Comparison of ENCODE assay signal across 14 cellular contexts in the genomic region with DNA sequence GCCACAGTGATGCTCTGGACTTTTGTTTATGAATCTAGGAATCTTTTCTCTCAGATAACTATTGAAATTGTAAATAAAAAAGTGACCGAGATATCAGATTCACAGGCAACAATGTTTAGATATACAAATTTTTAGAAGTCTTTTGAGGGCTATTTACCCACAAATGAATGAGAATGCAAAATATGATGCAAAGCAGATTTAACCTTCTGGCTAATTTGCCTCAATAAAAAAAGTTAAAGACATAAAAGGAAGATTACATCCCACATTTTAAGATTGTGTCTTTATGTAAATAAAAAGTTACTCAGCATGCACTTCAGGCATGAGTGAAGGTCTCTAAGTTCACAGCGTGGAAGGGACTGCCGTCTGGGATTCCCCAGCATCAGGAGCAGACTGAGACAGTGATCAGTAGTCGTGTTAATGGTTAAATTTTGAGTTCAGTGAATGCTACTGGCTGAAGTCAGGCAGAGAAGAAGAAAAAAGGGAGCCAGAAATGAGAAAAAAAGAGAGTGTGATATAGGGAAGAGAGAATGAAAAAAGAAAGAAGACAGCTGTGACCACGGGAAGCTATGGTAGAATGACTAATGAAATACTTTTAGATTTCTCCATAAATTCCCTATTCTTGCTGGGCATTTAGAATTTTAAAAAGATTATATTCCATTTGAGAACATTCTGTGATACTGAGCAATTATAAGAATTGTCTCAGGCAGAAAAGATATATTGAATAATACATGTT.
A peak's percentile ranks its signal among the peaks of the same experiment; 100 is the strongest.
DNase-seq lines count a peak whose midpoint lies in the region; ATAC-seq and TF ChIP-seq lines count a peak whose summit lies in the region.
"Had no signal": no experiment of that assay in that cellular context is flagged by ENCODE, and none has a peak within 500 bp of the region (broad histone marks: within the 10 kb centered on the region; RNA-seq: fewer than 3 reads in every experiment).

No MANE protein-coding gene starts in this region.

- H3K36me3 ChIP-seq in CD8-positive, alpha-beta memory T cell (ENCODE audit: insufficient read depth, low read length): no peaks in the 10 kb centered on the region
- H3K36me3 ChIP-seq: MG63, tibial nerve had no signal

- no peaks in the 10 kb centered on the region for H3K27me3 ChIP-seq in CD8-positive, alpha-beta memory T cell (ENCODE audit: insufficient read depth, low read length, poor library complexity, severe bottlenecking)
- H3K27me3 ChIP-seq: MG63, tibial nerve had no signal

- no peak overlapping the region for H3K4me3 Mint-ChIP-seq in CD8-positive, alpha-beta memory T cell
- H3K4me3 Mint-ChIP-seq: activated naive CD4-positive, alpha-beta T cell treated with anti-CD3 and anti-CD28 coated beads, Interleukin-2, amount 10 ng/mL, durations not matched to agents 7 days and 5 days had no signal

- H3K4me1 ChIP-seq in CD8-positive, alpha-beta memory T cell (ENCODE audit: insufficient read depth, low read length): no peaks in the 10 kb centered on the region
- H3K4me1 ChIP-seq: tibial nerve had no signal

- H3K27ac Mint-ChIP-seq in CD8-positive, alpha-beta memory T cell: no peak overlapping the region
- H3K27ac Mint-ChIP-seq: activated naive CD4-positive, alpha-beta T cell treated with anti-CD3 and anti-CD28 coated beads, Interleukin-2, amount 10 ng/mL, durations not matched to agents 7 days and 5 days had no signal

- peaks cover 0 to 2% (median 0%) of the 10 kb centered on the region in 5 donors for H3K9me3 Mint-ChIP-seq in CD8-positive, alpha-beta memory T cell
- H3K9me3 Mint-ChIP-seq: activated naive CD4-positive, alpha-beta T cell treated with anti-CD3 and anti-CD28 coated beads, Interleukin-2, amount 10 ng/mL, durations not matched to agents 7 days and 5 days had no signal

- peaks cover 4 to 13% of the 10 kb centered on the region in 2 donors for H3K27me3 Mint-ChIP-seq in CD8-positive, alpha-beta memory T cell

- no peaks in the 10 kb centered on the region for H3K9me3 ChIP-seq in CD8-positive, alpha-beta memory T cell (ENCODE audit: low read length)
- H3K9me3 ChIP-seq: MG63, tibial nerve had no signal

- in situ Hi-C loops in GM13976 (cut with MboI; ENCODE audit: low sequenced_read_pairs, unreplicated experiment): no loop called here

- H3K4me1 Mint-ChIP-seq in CD8-positive, alpha-beta memory T cell: no peaks in the 10 kb centered on the region
- H3K4me1 Mint-ChIP-seq: activated naive CD4-positive, alpha-beta T cell treated with anti-CD3 and anti-CD28 coated beads, Interleukin-2, amount 10 ng/mL, durations not matched to agents 7 days and 5 days had no signal

- DNase-seq in GM13976 (ENCODE audit: low spot score) (peak; percentile 35), choroid plexus epithelial cell (ENCODE audit: low read depth) (peak; percentile 28), middle frontal gyrus (ENCODE audit: extremely low spot score, low spot score) (no peak)
- no peak for DNase-seq in activated CD8-positive, alpha-beta memory T cell treated with anti-CD3 and anti-CD28 coated beads, Interleukin-2, amount 50 U/mL, for 48 hours
- no peak for DNase-seq in CD8-positive, alpha-beta memory T cell
- DNase-seq: activated CD4-positive, alpha-beta T cell treated with anti-CD3 and anti-CD28 coated beads for 48 hours; activated naive CD4-positive, alpha-beta T cell treated with anti-CD3 and anti-CD28 coated beads, Interleukin-2, amount 10 ng/mL, durations not matched to agents 7 days and 5 days; MG63; SW 1271 had no signal

- peak overlapping the region; percentile 11 for H3K4me3 ChIP-seq in choroid plexus epithelial cell (ENCODE audit: low read depth, low read length)
- no peak overlapping the region for H3K4me3 ChIP-seq in CD8-positive, alpha-beta memory T cell (ENCODE audit: low read length)
- H3K4me3 ChIP-seq: MG63, skin epidermis, tibial nerve had no signal

- TF ChIP-seq CTCF in GM13976 (IDR thresholded peaks at IDR 0.05; ENCODE audit: borderline replicate concordance, control extremely low read depth, extremely low read depth, insufficient read depth, missing control alignments) (no peak), choroid plexus epithelial cell (conservative IDR thresholded peaks at IDR 0.05; ENCODE audit: low read depth, low read length) (no peak)

- CTCF ChIA-PET in CD8-positive, alpha-beta memory T cell (lab: Charles Lee): no interaction called here

- no peak overlapping the region for H3K27ac ChIP-seq in CD8-positive, alpha-beta memory T cell (ENCODE audit: low read depth, low read length)
- H3K27ac ChIP-seq: skin epidermis, tibial nerve had no signal

- no peaks in the 10 kb centered on the region for H3K36me3 Mint-ChIP-seq in CD8-positive, alpha-beta memory T cell
- H3K36me3 Mint-ChIP-seq: activated naive CD4-positive, alpha-beta T cell treated with anti-CD3 and anti-CD28 coated beads, Interleukin-2, amount 10 ng/mL, durations not matched to agents 7 days and 5 days had no signal

- POLR2A ChIA-PET in CD8-positive, alpha-beta memory T cell (lab: Charles Lee): no interaction called here

- ATAC-seq in GM21786 (IDR thresholded peaks at IDR 0.05; ENCODE audit: unreplicated experiment): peak; percentile 67
- ATAC-seq in HG03442 (IDR thresholded peaks at IDR 0.05; ENCODE audit: unreplicated experiment): peak; percentile 59
- no peak for ATAC-seq in GM21526 (IDR thresholded peaks at IDR 0.05; ENCODE audit: low FRiP score, unreplicated experiment)

Comparison
In these comparisons a context has a peak if more than half of its experiments do, and no peak if none do; other contexts are left out.
1. DNase-seq: peak in GM13976 (single experiment) and choroid plexus epithelial cell (single experiment); none in activated CD8-positive, alpha-beta memory T cell treated with anti-CD3 and anti-CD28 coated beads, Interleukin-2, amount 50 U/mL, for 48 hours (single experiment), CD8-positive, alpha-beta memory T cell (0 of 5) and middle frontal gyrus (single experiment).